Comparison of ENCODE assay signal across 1 cellular context in genomic region chr4:139083533-139084424, GRCh38.
TF ChIP-seq lines count a peak whose summit lies in the region.

No MANE protein-coding gene starts in this region.

TF ChIP-seq in K562, 482 proteins besides CTCF, POLR2A, EP300 and RAD21 (continued from another document and continues in another):
- TF ChIP-seq KDM5B (IDR thresholded peaks at IDR 0.05; ENCODE audit: insufficient replicate concordance, low read depth, low read length) (peak; percentile 83), FOXK2 (conservative IDR thresholded peaks at IDR 0.05 in 1 of 2, IDR thresholded peaks at IDR 0.05 in 1 of 2; ENCODE audit: low read depth in 2 of 2) (peak; percentile 84 to 89), ZNF512 (tag; IDR thresholded peaks at IDR 0.05) (no peak), PTRF (tag; IDR thresholded peaks at IDR 0.05) (no peak), GATAD2B (IDR thresholded peaks at IDR 0.05; ENCODE audit: borderline replicate concordance) (no peak), SMC3 (conservative IDR thresholded peaks at IDR 0.05; ENCODE audit: insufficient read depth, low read depth, low read length) (0 out of 2 replicates have a peak, but pooled peaks have one; percentile 18), NFRKB (IDR thresholded peaks at IDR 0.05; ENCODE audit: low read depth) (peak; percentile 81), HMGN3 (IDR thresholded peaks at IDR 0.05; ENCODE audit: borderline replicate concordance, extremely low read depth, insufficient read length, low read depth, low read length) (peak; percentile 63), TRIM25 (IDR thresholded peaks at IDR 0.05; ENCODE audit: borderline replicate concordance) (no peak), ERF (CRISPR knock-in tag; IDR thresholded peaks at IDR 0.05) (no peak), TCF15 (CRISPR knock-in tag; IDR thresholded peaks at IDR 0.05) (no peak), ZNF197 (CRISPR knock-in tag; IDR thresholded peaks at IDR 0.05; ENCODE audit: low read depth) (0 out of 2 replicates have a peak, but pooled peaks have one; percentile 9), PREB (CRISPR knock-in tag; IDR thresholded peaks at IDR 0.05) (no peak), NFYB (IDR thresholded peaks at IDR 0.05; ENCODE audit: extremely low read depth, insufficient read length) (no peak), GABPA (tag; conservative IDR thresholded peaks at IDR 0.05; ENCODE audit: low read depth) (peak; percentile 87), ZEB2 (IDR thresholded peaks at IDR 0.05) (peak; percentile 15; the same call in 1 of the 2 replicates), CTBP1 (IDR thresholded peaks at IDR 0.05; ENCODE audit: borderline replicate concordance) (peak; percentile 82; the same call in 1 of the 2 replicates), HDAC2 (IDR thresholded peaks at IDR 0.05) (peak; percentile 66), EGR1 (conservative IDR thresholded peaks at IDR 0.05) (peak; percentile 93), FOXJ2 (tag; IDR thresholded peaks at IDR 0.05) (no peak), DEAF1 (CRISPR knock-in tag; IDR thresholded peaks at IDR 0.05) (no peak), SPI1 (IDR thresholded peaks at IDR 0.05; ENCODE audit: borderline replicate concordance, low read depth, low read length) (peak; percentile 55), ZNF282 (CRISPR knock-in tag; IDR thresholded peaks at IDR 0.05) (0 out of 2 replicates have a peak, but pooled peaks have one; percentile 72), VEZF1 (CRISPR knock-in tag; IDR thresholded peaks at IDR 0.05) (peak; percentile 75), NBN (IDR thresholded peaks at IDR 0.05; ENCODE audit: low read depth) (0 out of 2 replicates have a peak, but pooled peaks have one; percentile 52), SNIP1 (IDR thresholded peaks at IDR 0.05; ENCODE audit: low read depth) (0 out of 2 replicates have a peak, but pooled peaks have one; percentile 57), RB1 (IDR thresholded peaks at IDR 0.05; ENCODE audit: low read depth) (peak; percentile 58), ZNF511 (CRISPR knock-in tag; IDR thresholded peaks at IDR 0.05) (peak; percentile 68; the same call in 1 of the 2 replicates), SMARCE1 (IDR thresholded peaks at IDR 0.05) (no peak), SMAD4 (CRISPR knock-in tag; conservative IDR thresholded peaks at IDR 0.05) (peak; percentile 78), SIN3B (IDR thresholded peaks at IDR 0.05; ENCODE audit: low read depth) (no peak), BRD9 (IDR thresholded peaks at IDR 0.05; ENCODE audit: low read depth, partially characterized antibody) (peak; percentile 52), TRIM24 (IDR thresholded peaks at IDR 0.05) (peak in 1 of 2 experiments; percentile 32; a peak in 1 of 4 replicates), ZBTB43 (CRISPR knock-in tag; IDR thresholded peaks at IDR 0.05) (peak; percentile 91), KDM1A (IDR thresholded peaks at IDR 0.05) (no peak), E2F6 (IDR thresholded peaks at IDR 0.05; ENCODE audit: borderline replicate concordance in 1 of 2, extremely low read depth in 1 of 2, insufficient read depth in 1 of 2, insufficient read length in 1 of 2, low read depth in 1 of 2, low read length in 1 of 2, poor library complexity in 1 of 2, severe bottlenecking in 1 of 2) (peak; percentile 44 to 65), NR2F6 (CRISPR knock-in tag; IDR thresholded peaks at IDR 0.05) (no peak), KHSRP (IDR thresholded peaks at IDR 0.05) (no peak), CAMTA2 (CRISPR knock-in tag; conservative IDR thresholded peaks at IDR 0.05) (no peak), CEBPG (CRISPR knock-in tag; IDR thresholded peaks at IDR 0.05) (no peak), CEBPG (tag; conservative IDR thresholded peaks at IDR 0.05 in 1 of 2, IDR thresholded peaks at IDR 0.05 in 1 of 2) (no peak), TSHZ1 (CRISPR knock-in tag; IDR thresholded peaks at IDR 0.05) (no peak), SRF (CRISPR knock-in tag; IDR thresholded peaks at IDR 0.05) (0 out of 4 replicates have a peak, but pooled peaks of 1 of the 2 experiments have one; percentile 15), ZNF24 (IDR thresholded peaks at IDR 0.05) (peak; percentile 41; the same call in 1 of the 2 replicates), ETS1 (conservative IDR thresholded peaks at IDR 0.05; ENCODE audit: control insufficient read depth, low read depth, low read length) (peak; percentile 79; the same call in 1 of the 2 replicates), ZBTB1 (CRISPR knock-in tag; IDR thresholded peaks at IDR 0.05; ENCODE audit: borderline replicate concordance, low read depth) (peak; percentile 98; the same call in 1 of the 2 replicates), CREB1 (IDR thresholded peaks at IDR 0.05) (peak; percentile 77), CREB1 (CRISPR knock-in tag; IDR thresholded peaks at IDR 0.05) (peak; percentile 45; the same call in 1 of the 2 replicates)
